ENCODE assay signal across 25 cellular contexts in the genomic region with DNA sequence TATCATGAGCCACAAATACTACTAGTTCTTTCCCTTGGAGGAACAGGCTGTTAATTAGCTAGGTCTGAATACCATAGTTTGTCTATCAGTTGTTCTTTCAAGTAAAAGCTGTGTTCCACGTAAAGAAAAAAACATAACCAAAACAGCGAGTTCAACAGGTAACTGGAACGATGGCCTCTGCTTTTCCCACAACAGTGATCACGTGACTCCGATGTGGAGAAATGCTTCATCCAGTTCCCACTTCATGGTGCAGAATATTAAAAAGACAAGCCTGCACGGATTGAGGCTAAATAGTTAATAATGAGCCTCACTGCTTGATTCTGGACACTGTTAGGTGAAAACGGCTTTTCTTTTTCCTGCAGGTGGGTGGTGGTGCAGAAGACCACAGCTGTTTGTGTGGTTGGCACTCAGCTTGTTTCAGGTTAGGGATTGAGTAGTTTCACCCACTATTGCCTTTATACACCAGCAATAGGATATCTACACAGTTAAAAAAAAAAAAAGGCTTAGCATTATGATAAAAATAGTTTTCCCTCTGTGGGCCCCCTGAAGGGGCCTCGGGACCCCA.
"Had no signal": no experiment of that assay in that cellular context is flagged by ENCODE, and none has a peak within 500 bp of the region (broad histone marks: within the 10 kb centered on the region; RNA-seq: fewer than 3 reads in every experiment).

No MANE protein-coding gene starts in this region.

- H3K9me3 ChIP-seq: SJSA1 had no signal

- H3K4me1 ChIP-seq: SJSA1 had no signal

- H3K36me3 ChIP-seq: SJSA1 had no signal

- DNase-seq: activated CD4-positive, alpha-beta T cell treated with anti-CD3 and anti-CD28 coated beads for 48 hours; activated CD4-positive, alpha-beta T cell treated with anti-CD3 and anti-CD28 coated beads, Interleukin-2, amount 50 U/mL, for 48 hours; activated CD4-positive, CD25-positive, alpha-beta regulatory T cell treated with anti-CD3 and anti-CD28 coated beads, Interleukin-2, amount 50 U/mL, for 72 hours; activated CD8-positive, alpha-beta memory T cell treated with anti-CD3 and anti-CD28 coated beads, Interleukin-2, amount 10 ng/mL, durations not matched to agents 7 days and 5 days; activated effector memory CD4-positive, alpha-beta T cell treated with Interleukin-2 at 50 U/mL for 16 hours; activated naive CD4-positive, alpha-beta T cell; activated T-cell treated with anti-CD3 and anti-CD28 coated beads, Interleukin-2, amount 50 U/mL, for 24 hours; aorta; central memory CD4-positive, alpha-beta T cell; Kasumi-1; NCI-H146; NCI-H187 treated with DMSO at 0.1 percent for 48 hours; NCI-H2081 treated with DMSO at 0.1 percent for 48 hours; NCI-H2171; NCI-H2227 treated with DMSO at 0.1 percent for 48 hours; NCI-H446 treated with DMSO at 0.1 percent for 48 hours; NCI-H524 treated with DMSO at 0.1 percent for 48 hours; NCI-H774; Right ventricle myocardium superior had no signal

- H3K4me3 Mint-ChIP-seq: activated CD8-positive, alpha-beta memory T cell treated with anti-CD3 and anti-CD28 coated beads, Interleukin-2, amount 10 ng/mL, durations not matched to agents 7 days and 5 days; activated naive CD4-positive, alpha-beta T cell treated with anti-CD3 and anti-CD28 coated beads, Interleukin-2, amount 50 U/mL, for 24 hours; activated T-cell treated with anti-CD3 and anti-CD28 coated beads, Interleukin-2, amount 50 U/mL, for 24 hours; activated T-helper 1 cell treated with anti-CD3 and anti-CD28 coated beads, Interleukin-12 subunit alpha, Interleukin-12 subunit beta, Interleukin-2, Interleukin-4 antibody, amounts not matched to agents 30 ng/mL and 10 ng/mL and 1 ng/mL, durations not matched to agents 14 hours and 24 hours and 36 hours; T-helper 1 cell treated with Interleukin-12 subunit alpha and Interleukin-12 subunit beta and Interleukin-4 antibody, amounts not matched to agents 30 μg/mL and 1 μg/mL, for 36 hours; WTC11 had no signal

- H3K4me1 Mint-ChIP-seq: activated CD8-positive, alpha-beta memory T cell treated with anti-CD3 and anti-CD28 coated beads, Interleukin-2, amount 10 ng/mL, durations not matched to agents 7 days and 5 days; activated naive CD4-positive, alpha-beta T cell treated with anti-CD3 and anti-CD28 coated beads, Interleukin-2, amount 50 U/mL, for 24 hours had no signal

- H3K27ac Mint-ChIP-seq: activated CD8-positive, alpha-beta memory T cell treated with anti-CD3 and anti-CD28 coated beads, Interleukin-2, amount 10 ng/mL, durations not matched to agents 7 days and 5 days; activated naive CD4-positive, alpha-beta T cell treated with anti-CD3 and anti-CD28 coated beads, Interleukin-2, amount 50 U/mL, for 24 hours; activated T-cell treated with anti-CD3 and anti-CD28 coated beads, Interleukin-2, amount 50 U/mL, for 24 hours; activated T-helper 1 cell treated with anti-CD3 and anti-CD28 coated beads, Interleukin-12 subunit alpha, Interleukin-12 subunit beta, Interleukin-2, Interleukin-4 antibody, amounts not matched to agents 30 ng/mL and 10 ng/mL and 1 ng/mL, durations not matched to agents 14 hours and 24 hours and 36 hours; T-helper 1 cell treated with Interleukin-12 subunit alpha and Interleukin-12 subunit beta and Interleukin-4 antibody, amounts not matched to agents 30 μg/mL and 1 μg/mL, for 36 hours; WTC11 had no signal

- H3K9me3 Mint-ChIP-seq: activated naive CD4-positive, alpha-beta T cell treated with anti-CD3 and anti-CD28 coated beads, Interleukin-2, amount 50 U/mL, for 24 hours; activated T-cell treated with anti-CD3 and anti-CD28 coated beads, Interleukin-2, amount 50 U/mL, for 24 hours; activated T-helper 1 cell treated with anti-CD3 and anti-CD28 coated beads, Interleukin-12 subunit alpha, Interleukin-12 subunit beta, Interleukin-2, Interleukin-4 antibody, amounts not matched to agents 30 ng/mL and 10 ng/mL and 1 ng/mL, durations not matched to agents 14 hours and 24 hours and 36 hours; T-helper 1 cell treated with Interleukin-12 subunit alpha and Interleukin-12 subunit beta and Interleukin-4 antibody, amounts not matched to agents 30 μg/mL and 1 μg/mL, for 36 hours; WTC11 had no signal

- H3K4me3 ChIP-seq: SJSA1 had no signal

- H3K36me3 Mint-ChIP-seq: activated CD8-positive, alpha-beta memory T cell treated with anti-CD3 and anti-CD28 coated beads, Interleukin-2, amount 10 ng/mL, durations not matched to agents 7 days and 5 days; activated naive CD4-positive, alpha-beta T cell treated with anti-CD3 and anti-CD28 coated beads, Interleukin-2, amount 50 U/mL, for 24 hours; WTC11 had no signal

- ATAC-seq: activated CD8-positive, alpha-beta memory T cell treated with anti-CD3 and anti-CD28 coated beads, Interleukin-2, amount 10 ng/mL, durations not matched to agents 7 days and 5 days; SK-N-SH treated with all-trans-retinoic acid at 6 μM for 48 hours had no signal

- H3K27ac ChIP-seq: SJSA1 had no signal
